9 cellular contexts compared by ENCODE assay signal in genomic region chr2:121128741-121129659, GRCh38.
A peak's percentile ranks its signal among the peaks of the same experiment; 100 is the strongest.
DNase-seq lines count a peak whose midpoint lies in the region; ATAC-seq and TF ChIP-seq lines count a peak whose summit lies in the region.
"Had no signal": no experiment of that assay in that cellular context is flagged by ENCODE, and none has a peak within 500 bp of the region (broad histone marks: within the 10 kb centered on the region; RNA-seq: fewer than 3 reads in every experiment).

No MANE protein-coding gene starts in this region.

- TF ChIP-seq CTCF in C4-2B (conservative IDR thresholded peaks at IDR 0.05) (peak; percentile 90), PC-9 (conservative IDR thresholded peaks at IDR 0.05) (peak; percentile 93), osteocyte (IDR thresholded peaks at IDR 0.05) (peak; percentile 53), ascending aorta (IDR thresholded peaks at IDR 0.05) (peak in 1 of 3 experiments; percentile 13)

- H3K27me3 Mint-ChIP-seq in osteocyte (ENCODE audit: unreplicated experiment): peaks cover 38% of the 10 kb centered on the region

- intact Hi-C loops in PC-9 (cut with micrococcal nuclease; ENCODE audit: unreplicated experiment): loop anchor here (1.0 kb wide), 1 partner anchor 227 kb away; no protein-coding TSS in a partner anchor
- intact Hi-C loops in ascending aorta (cut with DNase I): no loop called here

- peaks cover 6% of the 10 kb centered on the region for H3K4me1 ChIP-seq in PC-9 (replicated peaks; ENCODE audit: insufficient read depth)
- no peaks in the 10 kb centered on the region for H3K4me1 ChIP-seq in ascending aorta

- H3K27ac Mint-ChIP-seq in osteocyte (ENCODE audit: unreplicated experiment): no peak overlapping the region
- H3K27ac Mint-ChIP-seq in stimulated activated effector memory CD8-positive, alpha-beta T cell treated with anti-CD3 and anti-CD28 coated beads, Interleukin-12 subunit alpha, Interleukin-12 subunit beta, amount 100 ng/mL, for 72 hours: no peak overlapping the region

- H3K9me2 ChIP-seq in PC-9 (ENCODE audit: insufficient read depth): no peaks in the 10 kb centered on the region

- H3F3A ChIP-seq in PC-9 (ENCODE audit: insufficient read depth, low read depth): peaks cover 3% of the 10 kb centered on the region; the same call in 1 of the 2 replicates

- H3K9me3 Mint-ChIP-seq in osteocyte (ENCODE audit: unreplicated experiment): no peaks in the 10 kb centered on the region
- H3K9me3 Mint-ChIP-seq in stimulated activated effector memory CD8-positive, alpha-beta T cell treated with anti-CD3 and anti-CD28 coated beads, Interleukin-12 subunit alpha, Interleukin-12 subunit beta, amount 100 ng/mL, for 72 hours: peaks cover 3% of the 10 kb centered on the region

- no peaks in the 10 kb centered on the region for H4K20me1 ChIP-seq in PC-9 (ENCODE audit: insufficient read depth)

- no peaks in the 10 kb centered on the region for H3K79me2 ChIP-seq in PC-9 (ENCODE audit: low read depth)

- ATAC-seq in GM19468 (IDR thresholded peaks at IDR 0.05; ENCODE audit: extremely low read depth, unreplicated experiment) (peak; percentile 51), esophagus mucosa (peak; percentile 83), GM18909 (IDR thresholded peaks at IDR 0.05; ENCODE audit: poor library complexity, unreplicated experiment) (no peak)
- ATAC-seq in stimulated activated effector memory CD8-positive, alpha-beta T cell treated with anti-CD3 and anti-CD28 coated beads, Interleukin-12 subunit alpha, Interleukin-12 subunit beta, amount 100 ng/mL, for 72 hours: no peak

- H3K4me3 Mint-ChIP-seq in osteocyte (ENCODE audit: unreplicated experiment): no peak overlapping the region
- no peak overlapping the region for H3K4me3 Mint-ChIP-seq in stimulated activated effector memory CD8-positive, alpha-beta T cell treated with anti-CD3 and anti-CD28 coated beads, Interleukin-12 subunit alpha, Interleukin-12 subunit beta, amount 100 ng/mL, for 72 hours

- POLR2A ChIA-PET in PC-9 (lab: Charles Lee; ENCODE audit: unreplicated experiment): interaction anchor here (0.6 to 1.0 kb wide), 8 partner anchors 16 to 521 kb away, joined by 3 to 26 read pairs (median 4); no protein-coding TSS in a partner anchor

- no peaks in the 10 kb centered on the region for H3K36me3 Mint-ChIP-seq in osteocyte (ENCODE audit: unreplicated experiment)
- H3K36me3 Mint-ChIP-seq in stimulated activated effector memory CD8-positive, alpha-beta T cell treated with anti-CD3 and anti-CD28 coated beads, Interleukin-12 subunit alpha, Interleukin-12 subunit beta, amount 100 ng/mL, for 72 hours: no peaks in the 10 kb centered on the region

- no peaks in the 10 kb centered on the region for H3K4me1 Mint-ChIP-seq in osteocyte (ENCODE audit: unreplicated experiment)
- H3K4me1 Mint-ChIP-seq in stimulated activated effector memory CD8-positive, alpha-beta T cell treated with anti-CD3 and anti-CD28 coated beads, Interleukin-12 subunit alpha, Interleukin-12 subunit beta, amount 100 ng/mL, for 72 hours: peaks cover 4% of the 10 kb centered on the region

- DNase-seq in PC-9 (peak; percentile 76 to 82), osteocyte (ENCODE audit: extremely low spot score, unreplicated experiment) (no peak), ascending aorta (ENCODE audit: low spot score in 2 of 2) (no peak)
- DNase-seq in stimulated activated effector memory CD8-positive, alpha-beta T cell treated with anti-CD3 and anti-CD28 coated beads, Interleukin-12 subunit alpha, Interleukin-12 subunit beta, amount 100 ng/mL, for 72 hours (ENCODE audit: low spot score in 2 of 2): no peak

- no peak overlapping the region for H3K4me2 ChIP-seq in PC-9

- CTCF ChIA-PET in PC-9 (lab: Charles Lee): interaction anchor here (0.6 to 2.4 kb wide), 26 partner anchors 10 to 384 kb away, joined by 3 to 59 read pairs (median 4); no protein-coding TSS in a partner anchor

- H3K9me3 ChIP-seq in PC-9 (ENCODE audit: insufficient read depth, low read depth) (no peaks in the 10 kb centered on the region), ascending aorta (no peaks in the 10 kb centered on the region)
- H3K9me3 ChIP-seq: thoracic aorta had no signal

- H3K36me3 ChIP-seq in PC-9 (ENCODE audit: low read depth) (no peaks in the 10 kb centered on the region), ascending aorta (no peaks in the 10 kb centered on the region)
- H3K36me3 ChIP-seq: thoracic aorta had no signal

- no peak overlapping the region for H3K4me3 ChIP-seq in PC-9
- no peak overlapping the region for H3K4me3 ChIP-seq in ascending aorta
- H3K4me3 ChIP-seq: thoracic aorta had no signal

- H3K27me3 ChIP-seq in PC-9 (ENCODE audit: insufficient read depth, low read depth): peaks cover 8% of the 10 kb centered on the region; the same call in 1 of the 2 replicates
- no peaks in the 10 kb centered on the region for H3K27me3 ChIP-seq in ascending aorta

- no TSS peak for BruUV-seq in PC-9 (replicated peaks; lab: Mats Ljungman, UMichigan)

- H2AFZ ChIP-seq in PC-9: no peak overlapping the region

- peak overlapping the region; percentile 8; the same call in 1 of the 2 replicates for H3K27ac ChIP-seq in C4-2B
- H3K27ac ChIP-seq in PC-9: no peak overlapping the region
- no peak overlapping the region for H3K27ac ChIP-seq in ascending aorta
- H3K27ac ChIP-seq: thoracic aorta had no signal

Comparison
In these comparisons a context has a peak if more than half of its experiments do, and no peak if none do; other contexts are left out.
1. ATAC-seq: peak in GM19468 (single experiment) and esophagus mucosa (single experiment); none in stimulated activated effector memory CD8-positive, alpha-beta T cell treated with anti-CD3 and anti-CD28 coated beads, Interleukin-12 subunit alpha, Interleukin-12 subunit beta, amount 100 ng/mL, for 72 hours (single experiment) and GM18909 (single experiment).
2. DNase-seq: peak in PC-9 (2 of 2); none in osteocyte (single experiment), ascending aorta (0 of 2) and stimulated activated effector memory CD8-positive, alpha-beta T cell treated with anti-CD3 and anti-CD28 coated beads, Interleukin-12 subunit alpha, Interleukin-12 subunit beta, amount 100 ng/mL, for 72 hours (0 of 2).